In genomic region chr5:171961117-171961516, GRCh38 we compare ENCODE assay signal across 10 cellular contexts. TPM values are rescaled to one million over a fixed set of nuclear protein-coding genes. Genes with fewer than 3 reads are reported as not detected.
DNase-seq lines count a peak whose midpoint lies in the region; ATAC-seq and TF ChIP-seq lines count a peak whose summit lies in the region.
"Had no signal": no experiment of that assay in that cellular context is flagged by ENCODE, and none has a peak within 500 bp of the region (broad histone marks: within the 10 kb centered on the region; RNA-seq: fewer than 3 reads in every experiment).

No MANE protein-coding gene starts in this region.

- TF ChIP-seq CTCF in omental fat pad (IDR thresholded peaks at IDR 0.05): no peak

- no peaks in the 10 kb centered on the region for H3K27me3 ChIP-seq in SJCRH30

- DNase-seq in SIG-M5 treated with dmso at 0.1 percent for 504 hours (lab: John Stamatoyannopoulos, UW; ENCODE audit: unreplicated experiment) (peak; percentile 91), omental fat pad (ENCODE audit: low spot score) (no peak), SJCRH30 (no peak), NCI-H446 (lab: John Stamatoyannopoulos, UW) (no peak), NCI-H146 (lab: John Stamatoyannopoulos, UW) (no peak), inferior parietal cortex (ENCODE audit: extremely low spot score) (no peak)

- H3K27ac ChIP-seq in SJCRH30: no peak overlapping the region
- H3K27ac ChIP-seq: thoracic aorta had no signal

- H3K4me3 ChIP-seq in SJCRH30: no peak overlapping the region
- H3K4me3 ChIP-seq: thoracic aorta had no signal

- H3K36me3 ChIP-seq in SJCRH30: no peaks in the 10 kb centered on the region
- H3K36me3 ChIP-seq: thoracic aorta had no signal

- H3K9me3 ChIP-seq in SJCRH30 (replicated peaks): no peaks in the 10 kb centered on the region
- H3K9me3 ChIP-seq: thoracic aorta had no signal

- ATAC-seq in GM18868 (IDR thresholded peaks at IDR 0.05; ENCODE audit: unreplicated experiment) (peak; percentile 74), HG02623 (IDR thresholded peaks at IDR 0.05; ENCODE audit: unreplicated experiment) (peak; percentile 66), omental fat pad (ENCODE audit: low FRiP score) (peak; percentile 46)
- ATAC-seq: HCT116 had no signal

- H3K4me1 ChIP-seq in SJCRH30: no peaks in the 10 kb centered on the region

RNA-seq across cellular contexts. Expression of gene FBXW11, which starts 45.3 kb away (rescaled TPM):
- total RNA-seq in omental fat pad: 10 to 100 TPM; 44.6 to 60.9 (median 55.7) TPM
- 87.4 and 95.1 TPM in 2 replicates for total RNA-seq in SJCRH30 (2014; rRNA removed; shearing (Covaris generic))
